In the genomic region with DNA sequence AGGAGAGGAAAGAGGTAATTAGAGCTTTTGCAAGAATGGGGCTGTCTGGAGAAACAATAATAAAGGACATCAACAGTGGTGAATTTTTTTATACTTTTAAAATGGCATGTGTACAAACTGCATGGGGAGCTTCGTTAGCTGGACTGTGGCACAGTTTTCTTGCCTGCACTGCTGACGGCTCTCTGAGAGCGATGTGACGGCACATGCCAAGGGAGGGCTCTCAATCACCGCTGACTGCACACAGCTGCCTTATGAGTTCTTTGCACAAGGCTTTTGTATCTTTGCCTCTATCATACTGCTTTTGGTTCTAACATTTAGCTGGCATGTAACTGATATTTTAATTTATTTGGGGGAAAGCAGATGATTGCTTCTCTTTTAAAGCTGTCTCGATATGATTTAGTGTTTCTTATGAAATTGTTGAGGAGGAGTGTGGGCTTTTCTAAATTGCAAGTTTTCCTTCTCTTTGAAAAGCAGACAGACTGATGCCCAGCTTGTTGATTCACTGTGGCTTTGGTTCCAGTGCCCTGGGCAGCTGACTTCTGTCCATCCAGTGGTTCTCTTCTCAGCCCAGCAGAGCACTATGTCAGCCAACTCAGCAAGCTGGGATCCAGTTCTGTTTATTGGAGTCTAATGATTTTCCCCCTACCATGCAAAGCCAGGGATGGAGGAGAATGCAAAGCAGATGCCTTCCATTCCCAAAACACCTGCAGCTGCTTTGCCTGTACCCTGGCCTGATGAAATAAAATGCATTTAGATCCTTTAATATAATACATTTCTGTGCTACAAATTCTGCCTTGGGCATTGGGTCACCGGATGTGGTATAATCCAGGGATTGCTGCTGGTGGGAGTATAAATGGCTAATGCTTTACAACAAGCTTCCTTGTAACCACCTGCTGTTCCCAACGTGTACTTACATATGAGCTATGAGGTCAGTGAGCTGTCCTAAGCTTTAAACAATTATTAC, we compare ENCODE assay signal across 17 cellular contexts.
DNase-seq lines count a peak whose midpoint lies in the region; ATAC-seq lines count a peak whose summit lies in the region.
"Had no signal": no experiment of that assay in that cellular context is flagged by ENCODE, and none has a peak within 500 bp of the region (broad histone marks: within the 10 kb centered on the region; RNA-seq: fewer than 3 reads in every experiment).

No MANE protein-coding gene starts in this region.

- no peaks in the 10 kb centered on the region for H3K27me3 Mint-ChIP-seq in activated T-helper 1 cell treated with anti-CD3 and anti-CD28 coated beads, Interleukin-12 subunit alpha, Interleukin-12 subunit beta, Interleukin-2, Interleukin-4 antibody, amounts not matched to agents 30 ng/mL and 10 ng/mL and 1 ng/mL, durations not matched to agents 14 hours and 24 hours and 36 hours (ENCODE audit: insufficient read depth)
- H3K27me3 Mint-ChIP-seq: activated CD4-positive, alpha-beta T cell treated with anti-CD3 and anti-CD28 coated beads, Interleukin-2, amount 10 ng/mL, durations not matched to agents 24 days and 14 days; memory B cell; stimulated activated naive CD8-positive, alpha-beta T cell treated with anti-CD3 and anti-CD28 coated beads, Interleukin-15, amount 100 ng/mL, for 72 hours had no signal

- no peak for ATAC-seq in HG02642 (IDR thresholded peaks at IDR 0.05; ENCODE audit: poor library complexity, unreplicated experiment)
- no peak for ATAC-seq in activated CD4-positive, CD25-positive, alpha-beta regulatory T cell treated with anti-CD3 and anti-CD28 coated beads, Interleukin-2, amount 50 U/mL, for 24 hours
- ATAC-seq: body of pancreas; stimulated activated naive CD8-positive, alpha-beta T cell treated with anti-CD3 and anti-CD28 coated beads, Interleukin-15, amount 100 ng/mL, for 72 hours had no signal

- H3K4me3 Mint-ChIP-seq in activated T-helper 1 cell treated with anti-CD3 and anti-CD28 coated beads, Interleukin-12 subunit alpha, Interleukin-12 subunit beta, Interleukin-2, Interleukin-4 antibody, amounts not matched to agents 30 ng/mL and 10 ng/mL and 1 ng/mL, durations not matched to agents 14 hours and 24 hours and 36 hours = no peak overlapping the region
- H3K4me3 Mint-ChIP-seq: activated CD4-positive, alpha-beta T cell treated with anti-CD3 and anti-CD28 coated beads, Interleukin-2, amount 10 ng/mL, durations not matched to agents 24 days and 14 days; memory B cell; stimulated activated naive CD8-positive, alpha-beta T cell treated with anti-CD3 and anti-CD28 coated beads, Interleukin-15, amount 100 ng/mL, for 72 hours had no signal

- H3K4me1 Mint-ChIP-seq in activated T-helper 1 cell treated with anti-CD3 and anti-CD28 coated beads, Interleukin-12 subunit alpha, Interleukin-12 subunit beta, Interleukin-2, Interleukin-4 antibody, amounts not matched to agents 30 ng/mL and 10 ng/mL and 1 ng/mL, durations not matched to agents 14 hours and 24 hours and 36 hours (ENCODE audit: low read depth) = peaks cover 6% of the 10 kb centered on the region

- H3K9me3 Mint-ChIP-seq in activated T-helper 1 cell treated with anti-CD3 and anti-CD28 coated beads, Interleukin-12 subunit alpha, Interleukin-12 subunit beta, Interleukin-2, Interleukin-4 antibody, amounts not matched to agents 30 ng/mL and 10 ng/mL and 1 ng/mL, durations not matched to agents 14 hours and 24 hours and 36 hours = no peaks in the 10 kb centered on the region
- H3K9me3 Mint-ChIP-seq: activated CD4-positive, alpha-beta T cell treated with anti-CD3 and anti-CD28 coated beads, Interleukin-2, amount 10 ng/mL, durations not matched to agents 24 days and 14 days; memory B cell; stimulated activated naive CD8-positive, alpha-beta T cell treated with anti-CD3 and anti-CD28 coated beads, Interleukin-15, amount 100 ng/mL, for 72 hours had no signal

- peak in 8 of 14 donors; percentile 14 to 43 (median 26) for DNase-seq in C1 segment of cervical spinal cord (lab: John Stamatoyannopoulos, UW)
- DNase-seq in NCI-H146 (lab: John Stamatoyannopoulos, UW) = peak; percentile 68
- no peak for DNase-seq in activated T-helper 1 cell treated with anti-CD3 and anti-CD28 coated beads, Interleukin-12 subunit alpha, Interleukin-12 subunit beta, Interleukin-2, Interleukin-4 antibody, amounts not matched to agents 30 ng/mL and 10 ng/mL and 1 ng/mL, durations not matched to agents 14 hours and 24 hours and 36 hours (ENCODE audit: low spot score)
- peak; percentile 79 for DNase-seq in mesenteric fat pad (ENCODE audit: low spot score)
- DNase-seq in KBM-7 = no peak
- DNase-seq in NCI-H1694 (lab: John Stamatoyannopoulos, UW) = no peak
- DNase-seq: activated CD4-positive, alpha-beta T cell treated with anti-CD3 and anti-CD28 coated beads, Interleukin-2, amount 10 ng/mL, durations not matched to agents 24 days and 14 days; activated effector memory CD4-positive, alpha-beta T cell treated with Interleukin-2 at 50 U/mL for 16 hours; body of pancreas; EL; NCI-H748 treated with DMSO at 0.1 percent for 48 hours; retina; stimulated activated CD4-positive, alpha-beta T cell treated with anti-CD3 and anti-CD28 coated beads, Interleukin-4, amount 100 ng/mL, for 24 hours; stimulated activated naive CD8-positive, alpha-beta T cell treated with anti-CD3 and anti-CD28 coated beads, Interleukin-15, amount 100 ng/mL, for 72 hours had no signal

- in situ Hi-C loops in KBM-7 (cut with MboI; ENCODE audit: low pct_unique_long_range_greater_than_20kb, low sequenced_read_pairs) = no loop called here

- no peaks in the 10 kb centered on the region for H3K36me3 Mint-ChIP-seq in activated T-helper 1 cell treated with anti-CD3 and anti-CD28 coated beads, Interleukin-12 subunit alpha, Interleukin-12 subunit beta, Interleukin-2, Interleukin-4 antibody, amounts not matched to agents 30 ng/mL and 10 ng/mL and 1 ng/mL, durations not matched to agents 14 hours and 24 hours and 36 hours (ENCODE audit: low read depth)

- intact Hi-C loops in activated T-helper 1 cell treated with anti-CD3 and anti-CD28 coated beads, Interleukin-12 subunit alpha, Interleukin-12 subunit beta, Interleukin-2, Interleukin-4 antibody, amounts not matched to agents 30 ng/mL and 10 ng/mL and 1 ng/mL, durations not matched to agents 14 hours and 24 hours and 36 hours (cut with micrococcal nuclease) = no loop called here

- peak overlapping the region; percentile 42 for H3K27ac Mint-ChIP-seq in activated T-helper 1 cell treated with anti-CD3 and anti-CD28 coated beads, Interleukin-12 subunit alpha, Interleukin-12 subunit beta, Interleukin-2, Interleukin-4 antibody, amounts not matched to agents 30 ng/mL and 10 ng/mL and 1 ng/mL, durations not matched to agents 14 hours and 24 hours and 36 hours
- H3K27ac Mint-ChIP-seq: activated CD4-positive, alpha-beta T cell treated with anti-CD3 and anti-CD28 coated beads, Interleukin-2, amount 10 ng/mL, durations not matched to agents 24 days and 14 days; memory B cell had no signal

Comparison
In these comparisons a context has a peak if more than half of its experiments do, and no peak if none do; other contexts are left out.
1. DNase-seq: peak in C1 segment of cervical spinal cord (8 of 14), NCI-H146 (single experiment) and mesenteric fat pad (single experiment); none in activated T-helper 1 cell treated with anti-CD3 and anti-CD28 coated beads, Interleukin-12 subunit alpha, Interleukin-12 subunit beta, Interleukin-2, Interleukin-4 antibody, amounts not matched to agents 30 ng/mL and 10 ng/mL and 1 ng/mL, durations not matched to agents 14 hours and 24 hours and 36 hours (single experiment), KBM-7 (single experiment) and NCI-H1694 (single experiment).